Comparison of ENCODE assay signal across 1 cellular context in the genomic region with DNA sequence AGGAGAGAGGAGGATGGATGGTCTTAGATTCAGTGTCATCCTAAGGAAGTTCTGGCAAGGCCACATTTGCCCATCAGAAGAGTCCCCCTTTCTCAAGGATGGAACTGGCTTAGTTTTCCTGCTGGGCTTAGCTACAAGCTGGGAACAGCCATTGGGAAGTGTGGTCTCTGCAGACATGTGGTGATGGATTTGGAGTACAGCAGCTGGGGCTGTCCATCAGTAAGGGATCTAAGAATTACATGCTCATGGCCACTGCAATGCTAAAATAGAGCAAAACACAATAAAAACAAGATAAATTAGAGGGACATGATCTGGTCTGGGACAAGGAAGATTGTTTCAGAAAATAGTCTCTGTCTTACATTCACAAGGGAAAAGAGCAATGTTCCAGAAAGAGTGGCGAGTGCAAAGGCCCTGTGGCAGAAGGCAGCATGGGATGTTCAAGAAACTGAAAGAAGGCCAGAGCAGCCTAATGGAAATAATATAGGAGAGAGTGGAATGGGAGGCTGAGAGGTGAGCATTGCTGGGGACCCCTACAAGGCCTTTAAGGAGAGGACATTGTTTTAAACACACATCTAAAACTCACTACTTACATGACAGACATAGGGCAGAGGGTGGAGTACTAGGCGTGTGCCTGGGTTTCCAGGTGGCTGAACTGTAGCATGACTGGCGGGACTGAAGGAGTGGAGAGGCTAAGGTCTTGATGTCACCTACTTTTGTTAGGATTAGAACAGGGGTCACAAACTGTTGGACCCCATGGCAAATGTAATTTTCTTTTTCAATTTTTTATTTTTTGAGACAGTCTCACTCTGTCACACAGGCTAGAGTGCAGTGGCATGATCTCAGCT.
TF ChIP-seq lines count a peak whose summit lies in the region.

No MANE protein-coding gene starts in this region.

TF ChIP-seq in H1, 55 proteins besides CTCF, POLR2A, EP300 and RAD21:
- TF ChIP-seq NRF1 (IDR thresholded peaks at IDR 0.05; ENCODE audit: low read depth, low read length), result no peak
- no peak for TF ChIP-seq CEBPB (IDR thresholded peaks at IDR 0.05; ENCODE audit: low read depth, low read length)
- TF ChIP-seq HDAC6 (IDR thresholded peaks at IDR 0.05; ENCODE audit: low read depth, low read length), result no peak
- TF ChIP-seq USF2 (IDR thresholded peaks at IDR 0.05; ENCODE audit: low read length), result no peak
- TF ChIP-seq SIN3A (conservative IDR thresholded peaks at IDR 0.05 in 1 of 2, IDR thresholded peaks at IDR 0.05 in 1 of 2; ENCODE audit: low read depth in 1 of 2, low read length in 2 of 2), result no peak
- TF ChIP-seq ASH2L (IDR thresholded peaks at IDR 0.05; ENCODE audit: low read length), result no peak
- no peak for TF ChIP-seq SP1 (IDR thresholded peaks at IDR 0.05; ENCODE audit: low read depth, low read length)
- TF ChIP-seq SIX5 (IDR thresholded peaks at IDR 0.05; ENCODE audit: low read depth, low read length), result no peak
- no peak for TF ChIP-seq GTF2F1 (IDR thresholded peaks at IDR 0.05; ENCODE audit: borderline replicate concordance, low read depth, low read length)
- TF ChIP-seq SP2 (IDR thresholded peaks at IDR 0.05; ENCODE audit: low read length), result no peak
- no peak for TF ChIP-seq RXRA (IDR thresholded peaks at IDR 0.05; ENCODE audit: insufficient read depth, low read depth, low read length)
- no peak for TF ChIP-seq FOSL1 (IDR thresholded peaks at IDR 0.05; ENCODE audit: insufficient read depth, low read depth, low read length)
- no peak for TF ChIP-seq GABPA (IDR thresholded peaks at IDR 0.05; ENCODE audit: borderline replicate concordance, insufficient read depth, low read length)
- no peak for TF ChIP-seq BACH1 (IDR thresholded peaks at IDR 0.05; ENCODE audit: low read length)
